ENCODE assay signal across 9 cellular contexts in genomic region chr3:187215460-187215859, GRCh38. TPM values are rescaled to one million over a fixed set of nuclear protein-coding genes. Genes with fewer than 3 reads are reported as not detected.
"Had no signal": no experiment of that assay in that cellular context is flagged by ENCODE, and none has a peak within 500 bp of the region (broad histone marks: within the 10 kb centered on the region; RNA-seq: fewer than 3 reads in every experiment).

No MANE protein-coding gene starts in this region.

- FAIRE-seq: G401.6, GM12878, GM12891, GM12892, GM18507, GM19239 had no signal

- DNase-seq: GDM1, GF-D8 had no signal

- H3K4me3 ChIP-seq: GM12878 had no signal

- ATAC-seq: GM12878 had no signal

RNA-seq across cellular contexts. Expression of gene RTP1, which starts 18.2 kb away (rescaled TPM):
- total RNA-seq: G401, GM12878 had no signal
- polyA plus RNA-seq: GM12878 had no signal
